In genomic region chr11:1109918-1110705, GRCh38 we compare ENCODE assay signal across 22 cellular contexts. TPM values are rescaled to one million over a fixed set of nuclear protein-coding genes. Genes with fewer than 3 reads are reported as not detected.
A peak's percentile ranks its signal among the peaks of the same experiment; 100 is the strongest.
DNase-seq lines count a peak whose midpoint lies in the region; ATAC-seq, FAIRE-seq and TF ChIP-seq lines count a peak whose summit lies in the region.
"Had no signal": no experiment of that assay in that cellular context is flagged by ENCODE, and none has a peak within 500 bp of the region (broad histone marks: within the 10 kb centered on the region; RNA-seq: fewer than 3 reads in every experiment).

No MANE protein-coding gene starts in this region.

- no peak overlapping the region for H3K4me2 ChIP-seq in IMR-90 (ENCODE audit: low read depth, low read length)
- H3K4me2 ChIP-seq: BLaER1 had no signal

- FAIRE-seq in HTR-8/SVneo (lab: Jason Lieb, UNC) = no peak
- FAIRE-seq: GM12878 had no signal

- 86% methylated on average over 7 of the region's 39 CpGs; no CpG with 5 or more reads in 1 of the 2 experiments for WGBS in IMR-90 (ENCODE audit: extremely low coverage in 2 of 2, insufficient read length in 1 of 2), 2 experiments
- 87% methylated on average over 39 of the region's 39 CpGs for WGBS in right cardiac atrium

- no peak overlapping the region for H4K5ac ChIP-seq in IMR-90 (ENCODE audit: low read depth, low read length)

- CTCF ChIA-PET in IMR-90 (lab: Yijun Ruan, JAX) = no interaction called here

- dilution Hi-C loops in IMR-90 (cut with HindIII; ENCODE audit: low sequenced_read_pairs, unreplicated experiment) = no loop called here

- H2BK5ac ChIP-seq in IMR-90 (ENCODE audit: low read depth, low read length, poor library complexity, severe bottlenecking) = no peak overlapping the region

- H3K56ac ChIP-seq in IMR-90 (ENCODE audit: extremely low read depth, insufficient read depth, low read length) = no peak overlapping the region

- no peaks in the 10 kb centered on the region for H3K9me1 ChIP-seq in IMR-90 (ENCODE audit: insufficient read depth, low read length)

- no peak overlapping the region for H3K4ac ChIP-seq in IMR-90 (ENCODE audit: low read depth, low read length)

- intact Hi-C loops in IMR-90 (cut with micrococcal nuclease) = no loop called here
- intact Hi-C loops in right cardiac atrium (cut with DNase I) = no loop called here
- intact Hi-C loops in posterior vena cava (cut with DNase I) = no loop called here

- H3K36me3 ChIP-seq in BE2C (no peaks in the 10 kb centered on the region), IMR-90 (ENCODE audit: control insufficient read depth, insufficient read depth, low read length) (no peaks in the 10 kb centered on the region)
- no peaks in the 10 kb centered on the region for H3K36me3 ChIP-seq in effector memory CD4-positive, alpha-beta T cell (ENCODE audit: control insufficient read depth, insufficient read depth, low read length)
- H3K36me3 ChIP-seq: BLaER1, Peyer's patch had no signal

- H3K4me3 ChIP-seq in BE2C (ENCODE audit: low read depth, low read length) (no peak overlapping the region), IMR-90 (ENCODE audit: insufficient read depth, low read depth, low read length) (no peak overlapping the region), right cardiac atrium (ENCODE audit: low read length) (no peak overlapping the region)
- H3K4me3 ChIP-seq in effector memory CD4-positive, alpha-beta T cell (ENCODE audit: insufficient read depth, low read depth, low read length, poor library complexity, severe bottlenecking) = no peak overlapping the region
- H3K4me3 ChIP-seq: BLaER1, GM12878, Peyer's patch had no signal

- TF ChIP-seq RAD21 in IMR-90 (IDR thresholded peaks at IDR 0.05; ENCODE audit: low read length) = no peak

- H3K9me3 ChIP-seq in BE2C = no peaks in the 10 kb centered on the region
- no peaks in the 10 kb centered on the region for H3K9me3 ChIP-seq in IMR-90 (ENCODE audit: control insufficient read depth, insufficient read depth, low read length)
- no peaks in the 10 kb centered on the region for H3K9me3 ChIP-seq in right cardiac atrium (ENCODE audit: control insufficient read depth, low read length)
- H3K9me3 ChIP-seq in effector memory CD4-positive, alpha-beta T cell (ENCODE audit: control insufficient read depth, low read length) = no peaks in the 10 kb centered on the region
- H3K9me3 ChIP-seq: Peyer's patch had no signal

- TF ChIP-seq POLR2A in IMR-90 (IDR thresholded peaks at IDR 0.05; ENCODE audit: low read depth, low read length) = no peak

- no peak overlapping the region for H3K18ac ChIP-seq in IMR-90 (ENCODE audit: low read depth, low read length)

- DNase-seq in BE2C (peak; percentile 3), IMR-90 (no peak), right cardiac atrium (peak; percentile 5 to 37 (median 12)), posterior vena cava (ENCODE audit: low spot score) (peak; percentile 70), HTR-8/SVneo (ENCODE audit: insufficient read length, low spot score) (no peak), NCI-H187 (lab: John Stamatoyannopoulos, UW) (no peak)
- no peak for DNase-seq in effector CD8-positive, alpha-beta T cell (lab: John Stamatoyannopoulos, UW)
- no peak for DNase-seq in effector memory CD4-positive, alpha-beta T cell
- DNase-seq: CD4-positive, alpha-beta memory T cell; DND-41; KG1; NCI-H1092; NCI-H1436; NCI-H1930; NCI-H748 treated with DMSO at 0.1 percent for 48 hours had no signal

- POLR2A ChIA-PET in IMR-90 (lab: Charles Lee; ENCODE audit: unreplicated experiment) = no interaction called here

- no peak overlapping the region for H4K8ac ChIP-seq in IMR-90 (ENCODE audit: low read depth in 2 of 2, low read length in 2 of 2)

- no peak overlapping the region for H3K14ac ChIP-seq in IMR-90 (replicated peaks; ENCODE audit: low read depth, low read length)

- peak overlapping the region; percentile 55 for H2AK9ac ChIP-seq in IMR-90 (replicated peaks; ENCODE audit: low read depth, low read length, poor library complexity)

- no peak overlapping the region for H2BK120ac ChIP-seq in IMR-90 (ENCODE audit: low read depth, low read length)

- H2BK15ac ChIP-seq in IMR-90 (ENCODE audit: low read depth, low read length) = no peak overlapping the region

- no peak overlapping the region for H2AK5ac ChIP-seq in IMR-90 (ENCODE audit: low read depth, low read length)

- H3K4me1 ChIP-seq in BE2C (no peaks in the 10 kb centered on the region), IMR-90 (ENCODE audit: control insufficient read depth, insufficient read depth, low read length) (no peaks in the 10 kb centered on the region), right cardiac atrium (ENCODE audit: control insufficient read depth, insufficient read depth, low read length) (no peaks in the 10 kb centered on the region)
- H3K4me1 ChIP-seq in effector memory CD4-positive, alpha-beta T cell (ENCODE audit: control insufficient read depth, insufficient read depth, low read length, poor library complexity, severe bottlenecking) = no peaks in the 10 kb centered on the region
- H3K4me1 ChIP-seq: Peyer's patch had no signal

- in situ Hi-C loops in IMR-90 (cut with MboI; ENCODE audit: low sequenced_read_pairs) = no loop called here

- no peak overlapping the region for H2BK20ac ChIP-seq in IMR-90 (ENCODE audit: low read depth, low read length)

- no peak overlapping the region for H4K91ac ChIP-seq in IMR-90 (ENCODE audit: insufficient read depth, low read depth, low read length)

- TF ChIP-seq CTCF in BE2C (IDR thresholded peaks at IDR 0.05; ENCODE audit: low read depth, low read length) = no peak
- TF ChIP-seq CTCF in IMR-90 (conservative IDR thresholded peaks at IDR 0.05; ENCODE audit: low read depth, low read length) = no peak

- ATAC-seq in IMR-90 (ENCODE audit: low read depth) (no peak), right cardiac atrium (no peak)
- ATAC-seq: GM12878 had no signal

- no peak overlapping the region for H3K23ac ChIP-seq in IMR-90 (ENCODE audit: low read depth, low read length)

- no peak overlapping the region for H3K9ac ChIP-seq in IMR-90 (ENCODE audit: low read depth, low read length)
- H3K9ac ChIP-seq: BLaER1 had no signal

- no peak overlapping the region for H3K27ac ChIP-seq in IMR-90 (ENCODE audit: insufficient read depth, low read length)
- no peak overlapping the region for H3K27ac ChIP-seq in right cardiac atrium (ENCODE audit: low read length)
- no peak overlapping the region for H3K27ac ChIP-seq in effector memory CD4-positive, alpha-beta T cell (ENCODE audit: insufficient read depth, low read length, poor library complexity, severe bottlenecking)
- H3K27ac ChIP-seq: BLaER1, Peyer's patch had no signal

- no peak overlapping the region for H2AFZ ChIP-seq in IMR-90 (replicated peaks; ENCODE audit: low read length, poor library complexity)

- H3K27me3 ChIP-seq in BE2C = no peaks in the 10 kb centered on the region
- H3K27me3 ChIP-seq in IMR-90 (ENCODE audit: control insufficient read depth, insufficient read depth, low read length) = peaks cover 18% of the 10 kb centered on the region; the same call in 1 of the 2 replicates
- H3K27me3 ChIP-seq in right cardiac atrium (ENCODE audit: control insufficient read depth, insufficient read depth) = no peaks in the 10 kb centered on the region
- no peaks in the 10 kb centered on the region for H3K27me3 ChIP-seq in effector memory CD4-positive, alpha-beta T cell (replicated peaks; ENCODE audit: control insufficient read depth, insufficient read depth, low read length, poor library complexity, severe bottlenecking)
- H3K27me3 ChIP-seq: BLaER1, Peyer's patch had no signal

- no peaks in the 10 kb centered on the region for H4K20me1 ChIP-seq in IMR-90 (ENCODE audit: insufficient read depth, low read length)
- H4K20me1 ChIP-seq: BLaER1 had no signal

- no TSS peak for BruUV-seq in IMR-90 (replicated peaks; lab: Mats Ljungman, UMichigan)

- no peaks in the 10 kb centered on the region for H3K79me1 ChIP-seq in IMR-90 (ENCODE audit: low read depth in 1 of 2, low read length in 2 of 2)

TF ChIP-seq in IMR-90, 13 proteins besides CTCF, POLR2A, EP300 and RAD21 (continues in another document):
- TF ChIP-seq, protein P1, sequence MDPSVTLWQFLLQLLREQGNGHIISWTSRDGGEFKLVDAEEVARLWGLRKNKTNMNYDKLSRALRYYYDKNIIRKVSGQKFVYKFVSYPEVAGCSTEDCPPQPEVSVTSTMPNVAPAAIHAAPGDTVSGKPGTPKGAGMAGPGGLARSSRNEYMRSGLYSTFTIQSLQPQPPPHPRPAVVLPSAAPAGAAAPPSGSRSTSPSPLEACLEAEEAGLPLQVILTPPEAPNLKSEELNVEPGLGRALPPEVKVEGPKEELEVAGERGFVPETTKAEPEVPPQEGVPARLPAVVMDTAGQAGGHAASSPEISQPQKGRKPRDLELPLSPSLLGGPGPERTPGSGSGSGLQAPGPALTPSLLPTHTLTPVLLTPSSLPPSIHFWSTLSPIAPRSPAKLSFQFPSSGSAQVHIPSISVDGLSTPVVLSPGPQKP (IDR thresholded peaks at IDR 0.05; ENCODE audit: borderline replicate concordance, low read depth, low read length) = no peak
- TF ChIP-seq SMC3 (IDR thresholded peaks at IDR 0.05; ENCODE audit: low read depth, low read length) (no peak), CEBPB (IDR thresholded peaks at IDR 0.05; ENCODE audit: low read depth, low read length) (no peak), BHLHE40 (IDR thresholded peaks at IDR 0.05; ENCODE audit: low read depth, low read length) (no peak), RCOR1 (IDR thresholded peaks at IDR 0.05; ENCODE audit: insufficient replicate concordance, low read length) (no peak)
- TF ChIP-seq, protein P2, sequence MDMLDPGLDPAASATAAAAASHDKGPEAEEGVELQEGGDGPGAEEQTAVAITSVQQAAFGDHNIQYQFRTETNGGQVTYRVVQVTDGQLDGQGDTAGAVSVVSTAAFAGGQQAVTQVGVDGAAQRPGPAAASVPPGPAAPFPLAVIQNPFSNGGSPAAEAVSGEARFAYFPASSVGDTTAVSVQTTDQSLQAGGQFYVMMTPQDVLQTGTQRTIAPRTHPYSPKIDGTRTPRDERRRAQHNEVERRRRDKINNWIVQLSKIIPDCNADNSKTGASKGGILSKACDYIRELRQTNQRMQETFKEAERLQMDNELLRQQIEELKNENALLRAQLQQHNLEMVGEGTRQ (IDR thresholded peaks at IDR 0.05; ENCODE audit: low read depth, low read length) = no peak

RNA-seq across cellular contexts. Expression of gene MUC2, which starts 35.4 kb away (rescaled TPM):
- polyA plus RNA-seq in BE2C (2012; ENCODE audit: insufficient read depth, insufficient read length, low read depth) = not detected
- total RNA-seq in IMR-90 (2012; rRNA removed) (not detected in 2 replicates), right cardiac atrium (under 1 TPM in 1 of 4 donors, not detected in 3; 0.03 TPM), posterior vena cava (under 1 TPM in 1 of 2 donors, not detected in 1; 0.05 TPM)
- polyA plus RNA-seq in IMR-90 (2012; rRNA removed) (not detected in 2 replicates), right cardiac atrium (0.02 TPM)
- polyA plus RNA-seq in IMR-90 (2012; cell fraction: cytosol; rRNA removed) = not detected in 2 replicates
- not detected in 2 replicates for polyA plus RNA-seq in IMR-90 (2012; cell fraction: nucleus; rRNA removed; ENCODE audit: low replicate concordance)
- total RNA-seq: A673; CD4-positive, alpha-beta memory T cell; H7; NCI-H460; SK-MEL-5 had no signal
- polyA plus RNA-seq: CD4-positive, alpha-beta memory T cell; GM12878 had no signal

RNA-seq across cellular contexts. Expression of gene MUC5AC, which starts 47.6 kb away (rescaled TPM):
- polyA plus RNA-seq in BE2C (2012; ENCODE audit: insufficient read depth, insufficient read length, low read depth) = not detected
- total RNA-seq in IMR-90 (2012; rRNA removed) (not detected in 2 replicates), right cardiac atrium (not detected), posterior vena cava (not detected)
- polyA plus RNA-seq in IMR-90 (2012; rRNA removed) (0.01 and 0.02 TPM in 2 replicates), right cardiac atrium (not detected)
- polyA plus RNA-seq in IMR-90 (2012; cell fraction: cytosol; rRNA removed) = under 0.01 TPM in 1 of 2 replicates, not detected in the other
- polyA plus RNA-seq in IMR-90 (2012; cell fraction: nucleus; rRNA removed; ENCODE audit: low replicate concordance) = under 0.01 and 0.01 TPM in 2 replicates
- total RNA-seq: A673; CD4-positive, alpha-beta memory T cell; GM12878; H7; NCI-H460; Peyer's patch; SK-MEL-5 had no signal
- polyA plus RNA-seq: CD4-positive, alpha-beta memory T cell had no signal

Comparison
In these comparisons a context has a peak if more than half of its experiments do, and no peak if none do; other contexts are left out.
1. DNase-seq: peak in BE2C (single experiment), right cardiac atrium (3 of 3) and posterior vena cava (single experiment); none in IMR-90 (single experiment), effector CD8-positive, alpha-beta T cell (single experiment), effector memory CD4-positive, alpha-beta T cell (0 of 3), HTR-8/SVneo (single experiment) and NCI-H187 (0 of 2).